In the genomic region with DNA sequence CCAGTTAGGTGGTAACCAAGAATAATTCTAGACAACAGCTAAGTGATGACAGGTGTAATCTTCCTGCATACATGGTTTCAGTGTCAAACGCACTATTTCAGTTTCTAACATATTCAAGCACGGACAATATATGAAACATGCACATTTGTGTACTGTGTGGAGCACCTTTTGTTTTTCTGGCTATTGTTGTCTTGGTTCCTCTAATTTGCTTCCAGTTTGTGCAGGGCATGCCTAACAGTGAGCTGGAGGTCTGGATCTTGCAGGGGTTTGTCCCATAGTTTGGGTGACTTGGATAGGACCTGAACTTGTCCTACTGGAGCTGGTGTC, we compare ENCODE assay signal across 1 cellular context.
TF ChIP-seq lines count a peak whose summit lies in the region.

No MANE protein-coding gene starts in this region.

TF ChIP-seq in HepG2, 621 proteins besides CTCF, POLR2A, EP300 and RAD21 (continued from another document):
- TF ChIP-seq, protein P1, sequence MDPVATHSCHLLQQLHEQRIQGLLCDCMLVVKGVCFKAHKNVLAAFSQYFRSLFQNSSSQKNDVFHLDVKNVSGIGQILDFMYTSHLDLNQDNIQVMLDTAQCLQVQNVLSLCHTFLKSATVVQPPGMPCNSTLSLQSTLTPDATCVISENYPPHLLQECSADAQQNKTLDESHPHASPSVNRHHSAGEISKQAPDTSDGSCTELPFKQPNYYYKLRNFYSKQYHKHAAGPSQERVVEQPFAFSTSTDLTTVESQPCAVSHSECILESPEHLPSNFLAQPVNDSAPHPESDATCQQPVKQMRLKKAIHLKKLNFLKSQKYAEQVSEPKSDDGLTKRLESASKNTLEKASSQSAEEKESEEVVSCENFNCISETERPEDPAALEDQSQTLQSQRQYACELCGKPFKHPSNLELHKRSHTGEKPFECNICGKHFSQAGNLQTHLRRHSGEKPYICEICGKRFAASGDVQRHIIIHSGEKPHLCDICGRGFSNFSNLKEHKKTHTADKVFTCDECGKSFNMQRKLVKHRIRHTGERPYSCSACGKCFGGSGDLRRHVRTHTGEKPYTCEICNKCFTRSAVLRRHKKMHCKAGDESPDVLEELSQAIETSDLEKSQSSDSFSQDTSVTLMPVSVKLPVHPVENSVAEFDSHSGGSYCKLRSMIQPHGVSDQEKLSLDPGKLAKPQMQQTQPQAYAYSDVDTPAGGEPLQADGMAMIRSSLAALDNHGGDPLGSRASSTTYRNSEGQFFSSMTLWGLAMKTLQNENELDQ (CRISPR knock-in tag; IDR thresholded peaks at IDR 0.05; ENCODE audit: borderline replicate concordance) = no peak
- TF ChIP-seq ZNF790 (CRISPR knock-in tag; IDR thresholded peaks at IDR 0.05; ENCODE audit: borderline replicate concordance) = no peak
- no peak for TF ChIP-seq MBD4 (IDR thresholded peaks at IDR 0.05; ENCODE audit: borderline replicate concordance, low read length)
- TF ChIP-seq, protein P2, sequence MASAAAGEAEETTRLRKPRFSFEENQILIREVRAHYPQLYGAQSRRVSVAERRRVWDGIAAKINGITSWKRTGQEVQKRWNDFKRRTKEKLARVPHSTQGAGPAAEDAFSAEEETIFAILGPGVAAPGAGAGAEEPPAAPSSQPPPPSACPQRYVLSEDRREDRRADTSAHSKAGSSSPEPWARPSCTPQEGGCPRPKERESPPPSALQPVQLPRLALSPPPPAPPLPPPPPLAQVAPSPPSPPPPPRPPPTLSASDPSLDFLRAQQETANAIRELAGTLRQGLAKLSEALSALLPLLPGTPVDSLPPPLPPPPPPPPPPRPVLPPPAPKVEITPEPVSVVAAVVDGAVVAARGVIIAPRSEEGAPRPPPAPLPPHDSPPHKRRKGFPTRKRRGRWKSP (CRISPR knock-in tag; IDR thresholded peaks at IDR 0.05) = no peak
- TF ChIP-seq, protein P3, sequence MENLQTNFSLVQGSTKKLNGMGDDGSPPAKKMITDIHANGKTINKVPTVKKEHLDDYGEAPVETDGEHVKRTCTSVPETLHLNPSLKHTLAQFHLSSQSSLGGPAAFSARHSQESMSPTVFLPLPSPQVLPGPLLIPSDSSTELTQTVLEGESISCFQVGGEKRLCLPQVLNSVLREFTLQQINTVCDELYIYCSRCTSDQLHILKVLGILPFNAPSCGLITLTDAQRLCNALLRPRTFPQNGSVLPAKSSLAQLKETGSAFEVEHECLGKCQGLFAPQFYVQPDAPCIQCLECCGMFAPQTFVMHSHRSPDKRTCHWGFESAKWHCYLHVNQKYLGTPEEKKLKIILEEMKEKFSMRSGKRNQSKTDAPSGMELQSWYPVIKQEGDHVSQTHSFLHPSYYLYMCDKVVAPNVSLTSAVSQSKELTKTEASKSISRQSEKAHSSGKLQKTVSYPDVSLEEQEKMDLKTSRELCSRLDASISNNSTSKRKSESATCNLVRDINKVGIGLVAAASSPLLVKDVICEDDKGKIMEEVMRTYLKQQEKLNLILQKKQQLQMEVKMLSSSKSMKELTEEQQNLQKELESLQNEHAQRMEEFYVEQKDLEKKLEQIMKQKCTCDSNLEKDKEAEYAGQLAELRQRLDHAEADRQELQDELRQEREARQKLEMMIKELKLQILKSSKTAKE (CRISPR knock-in tag; IDR thresholded peaks at IDR 0.05; ENCODE audit: borderline replicate concordance) = no peak
- TF ChIP-seq DNMT1 (CRISPR knock-in tag; IDR thresholded peaks at IDR 0.05) = no peak
- TF ChIP-seq SRSF4 (IDR thresholded peaks at IDR 0.05; ENCODE audit: low read depth, low read length, poor library complexity, severe bottlenecking) = no peak
- no peak for TF ChIP-seq ZNF10 (CRISPR knock-in tag; IDR thresholded peaks at IDR 0.05; ENCODE audit: borderline replicate concordance, low read depth)
- TF ChIP-seq TAF1 (CRISPR knock-in tag; IDR thresholded peaks at IDR 0.05) = no peak
- TF ChIP-seq, protein P4, sequence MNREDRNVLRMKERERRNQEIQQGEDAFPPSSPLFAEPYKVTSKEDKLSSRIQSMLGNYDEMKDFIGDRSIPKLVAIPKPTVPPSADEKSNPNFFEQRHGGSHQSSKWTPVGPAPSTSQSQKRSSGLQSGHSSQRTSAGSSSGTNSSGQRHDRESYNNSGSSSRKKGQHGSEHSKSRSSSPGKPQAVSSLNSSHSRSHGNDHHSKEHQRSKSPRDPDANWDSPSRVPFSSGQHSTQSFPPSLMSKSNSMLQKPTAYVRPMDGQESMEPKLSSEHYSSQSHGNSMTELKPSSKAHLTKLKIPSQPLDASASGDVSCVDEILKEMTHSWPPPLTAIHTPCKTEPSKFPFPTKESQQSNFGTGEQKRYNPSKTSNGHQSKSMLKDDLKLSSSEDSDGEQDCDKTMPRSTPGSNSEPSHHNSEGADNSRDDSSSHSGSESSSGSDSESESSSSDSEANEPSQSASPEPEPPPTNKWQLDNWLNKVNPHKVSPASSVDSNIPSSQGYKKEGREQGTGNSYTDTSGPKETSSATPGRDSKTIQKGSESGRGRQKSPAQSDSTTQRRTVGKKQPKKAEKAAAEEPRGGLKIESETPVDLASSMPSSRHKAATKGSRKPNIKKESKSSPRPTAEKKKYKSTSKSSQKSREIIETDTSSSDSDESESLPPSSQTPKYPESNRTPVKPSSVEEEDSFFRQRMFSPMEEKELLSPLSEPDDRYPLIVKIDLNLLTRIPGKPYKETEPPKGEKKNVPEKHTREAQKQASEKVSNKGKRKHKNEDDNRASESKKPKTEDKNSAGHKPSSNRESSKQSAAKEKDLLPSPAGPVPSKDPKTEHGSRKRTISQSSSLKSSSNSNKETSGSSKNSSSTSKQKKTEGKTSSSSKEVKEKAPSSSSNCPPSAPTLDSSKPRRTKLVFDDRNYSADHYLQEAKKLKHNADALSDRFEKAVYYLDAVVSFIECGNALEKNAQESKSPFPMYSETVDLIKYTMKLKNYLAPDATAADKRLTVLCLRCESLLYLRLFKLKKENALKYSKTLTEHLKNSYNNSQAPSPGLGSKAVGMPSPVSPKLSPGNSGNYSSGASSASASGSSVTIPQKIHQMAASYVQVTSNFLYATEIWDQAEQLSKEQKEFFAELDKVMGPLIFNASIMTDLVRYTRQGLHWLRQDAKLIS (CRISPR knock-in tag; IDR thresholded peaks at IDR 0.05) = no peak
- no peak for TF ChIP-seq ZNF709 (CRISPR knock-in tag; IDR thresholded peaks at IDR 0.05)
- no peak for TF ChIP-seq MXD4 (CRISPR knock-in tag; IDR thresholded peaks at IDR 0.05)
- no peak for TF ChIP-seq ZSCAN21 (CRISPR knock-in tag; IDR thresholded peaks at IDR 0.05; ENCODE audit: borderline replicate concordance)
- TF ChIP-seq, protein P5, sequence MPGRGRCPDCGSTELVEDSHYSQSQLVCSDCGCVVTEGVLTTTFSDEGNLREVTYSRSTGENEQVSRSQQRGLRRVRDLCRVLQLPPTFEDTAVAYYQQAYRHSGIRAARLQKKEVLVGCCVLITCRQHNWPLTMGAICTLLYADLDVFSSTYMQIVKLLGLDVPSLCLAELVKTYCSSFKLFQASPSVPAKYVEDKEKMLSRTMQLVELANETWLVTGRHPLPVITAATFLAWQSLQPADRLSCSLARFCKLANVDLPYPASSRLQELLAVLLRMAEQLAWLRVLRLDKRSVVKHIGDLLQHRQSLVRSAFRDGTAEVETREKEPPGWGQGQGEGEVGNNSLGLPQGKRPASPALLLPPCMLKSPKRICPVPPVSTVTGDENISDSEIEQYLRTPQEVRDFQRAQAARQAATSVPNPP (CRISPR knock-in tag; IDR thresholded peaks at IDR 0.05) = no peak
- TF ChIP-seq ZNF484 (CRISPR knock-in tag; IDR thresholded peaks at IDR 0.05; ENCODE audit: borderline replicate concordance, low read depth) = no peak
